ENCODE assay signal across 8 cellular contexts in the genomic region with DNA sequence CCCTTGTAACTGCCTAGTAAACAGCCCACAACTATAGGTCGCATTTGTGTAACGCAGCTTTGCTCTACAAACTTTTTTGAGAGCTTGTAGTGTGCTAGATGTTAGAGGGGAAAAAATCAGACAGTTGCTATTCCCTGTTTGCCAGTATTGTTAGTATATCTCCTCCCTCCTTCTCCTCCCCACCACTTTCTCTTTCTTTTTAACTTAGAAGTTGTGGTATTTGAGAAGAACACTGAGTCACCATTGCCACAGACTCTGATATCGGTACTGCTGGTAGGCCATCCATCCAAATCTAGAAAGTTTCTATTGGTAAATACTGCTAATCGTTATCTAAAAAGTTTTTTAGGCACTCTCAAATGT. TPM values are rescaled to one million over a fixed set of nuclear protein-coding genes. Genes with fewer than 3 reads are reported as not detected.
DNase-seq lines count a peak whose midpoint lies in the region; ATAC-seq, FAIRE-seq and TF ChIP-seq lines count a peak whose summit lies in the region.

No MANE protein-coding gene starts in this region.

- H3K4me3 ChIP-seq in A549 = peak overlapping the region; percentile 95
- H3K4me3 ChIP-seq in WERI-Rb-1 (ENCODE audit: low read depth, low read length) = peak overlapping the region; percentile 83
- H3K4me3 ChIP-seq in fibroblast of pulmonary artery (replicated peaks; ENCODE audit: low read depth, low read length) = peak overlapping the region; percentile 92
- H3K4me3 ChIP-seq in retinal pigment epithelial cell (ENCODE audit: low read length) = peak overlapping the region; percentile 95

- no peak for TF ChIP-seq RAD21 in A549 (conservative IDR thresholded peaks at IDR 0.05 in 1 of 2, IDR thresholded peaks at IDR 0.05 in 1 of 2)

- TF ChIP-seq EP300 in A549 (IDR thresholded peaks at IDR 0.05) = no peak

- no peak for ATAC-seq in A549
- ATAC-seq in GM18861 (IDR thresholded peaks at IDR 0.05; ENCODE audit: unreplicated experiment) = peak; percentile 23
- ATAC-seq in HG03139 (IDR thresholded peaks at IDR 0.05; ENCODE audit: unreplicated experiment) = peak; percentile 17

- H3K36me3 ChIP-seq in WERI-Rb-1 = peaks cover 3% of the 10 kb centered on the region; the same call in 1 of the 2 replicates

- H3K4me2 ChIP-seq in A549 = peak overlapping the region; percentile 94

- POLR2A ChIA-PET in A549 (lab: Yijun Ruan, JAX) = interaction anchor here (0.5 to 1.6 kb wide), 3 partner anchors 16 to 500 kb away, joined by 3 to 7 read pairs (median 7); no protein-coding TSS in a partner anchor

- H3K27ac ChIP-seq in A549 (peak overlapping the region; percentile 95 to 99), WERI-Rb-1 (no peak overlapping the region; the same call in 1 of the 2 replicates)

- FAIRE-seq in A549 (lab: Jason Lieb, UNC) = no peak

- no peak for DNase-seq in A549 (ENCODE audit: low read depth in 1 of 2, low spot score in 1 of 2)
- DNase-seq in WERI-Rb-1 = no peak
- DNase-seq in fibroblast of pulmonary artery (ENCODE audit: low read depth) = peak; percentile 74
- no peak for DNase-seq in retinal pigment epithelial cell (ENCODE audit: low read depth)
- DNase-seq in NCI-H2029 treated with DMSO at 0.1 percent for 48 hours (lab: John Stamatoyannopoulos, UW) = no peak
- no peak for DNase-seq in DMS 273 treated with DMSO at 0.1 percent for 48 hours (lab: John Stamatoyannopoulos, UW)

- CTCF ChIA-PET in A549 (lab: Yijun Ruan, JAX) = no interaction called here

- H3K9me3 ChIP-seq in A549 (no peaks in the 10 kb centered on the region), WERI-Rb-1 (ENCODE audit: severe bottlenecking) (no peaks in the 10 kb centered on the region)

- peaks cover 27% of the 10 kb centered on the region; the same call in 2 of the 3 replicates for H3K4me1 ChIP-seq in A549

- no peak for TF ChIP-seq CTCF in A549 (IDR thresholded peaks at IDR 0.05)
- no peak for TF ChIP-seq CTCF in WERI-Rb-1 (IDR thresholded peaks at IDR 0.05; ENCODE audit: low read depth, low read length)
- no peak for TF ChIP-seq CTCF in fibroblast of pulmonary artery (IDR thresholded peaks at IDR 0.05; ENCODE audit: low read length, missing control alignments)
- no peak for TF ChIP-seq CTCF in retinal pigment epithelial cell (conservative IDR thresholded peaks at IDR 0.05; ENCODE audit: low read depth, low read length)

- WGBS in A549 (ENCODE audit: missing lambda C conversion rate) = 3% methylated on average over 4 of the region's 4 CpGs

- no peak for TF ChIP-seq POLR2A in A549 (IDR thresholded peaks at IDR 0.05; ENCODE audit: low read length)

- H3K27me3 ChIP-seq in WERI-Rb-1 (ENCODE audit: insufficient read depth, low read depth, severe bottlenecking) = no peaks in the 10 kb centered on the region

TF ChIP-seq in A549, 52 proteins besides CTCF, POLR2A, EP300 and RAD21:
- no peak for TF ChIP-seq JUNB (IDR thresholded peaks at IDR 0.05)
- TF ChIP-seq HOXB5 (CRISPR knock-in tag; IDR thresholded peaks at IDR 0.05) = no peak
- no peak for TF ChIP-seq HMGXB4 (CRISPR knock-in tag; IDR thresholded peaks at IDR 0.05; ENCODE audit: borderline replicate concordance)
- no peak for TF ChIP-seq RFX5 (IDR thresholded peaks at IDR 0.05)
- TF ChIP-seq GATA3 (IDR thresholded peaks at IDR 0.05; ENCODE audit: borderline replicate concordance) = no peak
- TF ChIP-seq ESRRA (IDR thresholded peaks at IDR 0.05; ENCODE audit: borderline replicate concordance, low read length) = no peak
- no peak for TF ChIP-seq ZFP36 (IDR thresholded peaks at IDR 0.05; ENCODE audit: borderline replicate concordance, partially characterized antibody)
- no peak for TF ChIP-seq HDAC2 (IDR thresholded peaks at IDR 0.05)
- no peak for TF ChIP-seq PHF8 (IDR thresholded peaks at IDR 0.05; ENCODE audit: borderline replicate concordance, low read depth)
- no peak for TF ChIP-seq CHD4 (IDR thresholded peaks at IDR 0.05; ENCODE audit: borderline replicate concordance)
- no peak for TF ChIP-seq ZNF302 (CRISPR knock-in tag; IDR thresholded peaks at IDR 0.05)
- no peak for TF ChIP-seq USF2 (IDR thresholded peaks at IDR 0.05)
- no peak for TF ChIP-seq CBX8 (IDR thresholded peaks at IDR 0.05)
- no peak for TF ChIP-seq ELK1 (IDR thresholded peaks at IDR 0.05; ENCODE audit: low read depth, low read length)
- TF ChIP-seq KDM1A (IDR thresholded peaks at IDR 0.05; ENCODE audit: low read depth) = no peak
- TF ChIP-seq REST (IDR thresholded peaks at IDR 0.05) = no peak
- TF ChIP-seq SMC3 (IDR thresholded peaks at IDR 0.05) = no peak
- TF ChIP-seq BHLHE40 (IDR thresholded peaks at IDR 0.05; ENCODE audit: low read depth, low read length) = no peak
- TF ChIP-seq FOXS1 (CRISPR knock-in tag; IDR thresholded peaks at IDR 0.05) = no peak
- no peak for TF ChIP-seq CHD2 (IDR thresholded peaks at IDR 0.05; ENCODE audit: low read length, partially characterized antibody)

RNA-seq across cellular contexts. Expression of gene POMP, which starts 0.7 kb away (rescaled TPM):
- polyA plus RNA-seq in A549 (2011; rRNA removed) = 74.9 and 111 TPM in 2 replicates
- 23.7 and 27.8 TPM in 2 replicates for polyA plus RNA-seq in A549 (2012; cell fraction: cytosol; rRNA removed)
- 5.5 and 9.4 TPM in 2 replicates for polyA plus RNA-seq in A549 (2012; cell fraction: nucleus; rRNA removed)
- 99.0 to 112 TPM (median 105 TPM) in 3 replicates for polyA plus RNA-seq in A549 (2017; fragmentation: RNase III; extraction: RNeasy Plus Mini Kit Qiagen cat#74134 plus additional on column Dnase treatment)
- 17.5 and 18.1 TPM in 2 replicates for polyA minus RNA-seq in A549 (2011; rRNA and poly(A)+ RNA removed)

RNA-seq across cellular contexts. Expression of gene SLC46A3, which starts 59.2 kb away (rescaled TPM):
- polyA plus RNA-seq in A549 (2011; rRNA removed) (6.0 and 6.8 TPM in 2 replicates), A549 (2017; fragmentation: RNase III; extraction: RNeasy Plus Mini Kit Qiagen cat#74134 plus additional on column Dnase treatment) (2.0 to 2.5 TPM (median 2.1 TPM) in 3 replicates)
- polyA plus RNA-seq in A549 (2012; cell fraction: cytosol; rRNA removed) = 1.3 and 1.9 TPM in 2 replicates
- polyA plus RNA-seq in A549 (2012; cell fraction: nucleus; rRNA removed) = 2.0 and 2.5 TPM in 2 replicates
- polyA minus RNA-seq in A549 (2011; rRNA and poly(A)+ RNA removed) = 2.4 and 2.5 TPM in 2 replicates

Comparison
In these comparisons a context has a peak if more than half of its experiments do, and no peak if none do; other contexts are left out.
1. ATAC-seq: peak in GM18861 (single experiment) and HG03139 (single experiment); none in A549 (0 of 2).
2. Peak in every context shown above with its lines, with median percentiles within 50 percentile points of each other: H3K4me3 ChIP-seq.